9 cellular contexts compared by ENCODE assay signal in the genomic region with DNA sequence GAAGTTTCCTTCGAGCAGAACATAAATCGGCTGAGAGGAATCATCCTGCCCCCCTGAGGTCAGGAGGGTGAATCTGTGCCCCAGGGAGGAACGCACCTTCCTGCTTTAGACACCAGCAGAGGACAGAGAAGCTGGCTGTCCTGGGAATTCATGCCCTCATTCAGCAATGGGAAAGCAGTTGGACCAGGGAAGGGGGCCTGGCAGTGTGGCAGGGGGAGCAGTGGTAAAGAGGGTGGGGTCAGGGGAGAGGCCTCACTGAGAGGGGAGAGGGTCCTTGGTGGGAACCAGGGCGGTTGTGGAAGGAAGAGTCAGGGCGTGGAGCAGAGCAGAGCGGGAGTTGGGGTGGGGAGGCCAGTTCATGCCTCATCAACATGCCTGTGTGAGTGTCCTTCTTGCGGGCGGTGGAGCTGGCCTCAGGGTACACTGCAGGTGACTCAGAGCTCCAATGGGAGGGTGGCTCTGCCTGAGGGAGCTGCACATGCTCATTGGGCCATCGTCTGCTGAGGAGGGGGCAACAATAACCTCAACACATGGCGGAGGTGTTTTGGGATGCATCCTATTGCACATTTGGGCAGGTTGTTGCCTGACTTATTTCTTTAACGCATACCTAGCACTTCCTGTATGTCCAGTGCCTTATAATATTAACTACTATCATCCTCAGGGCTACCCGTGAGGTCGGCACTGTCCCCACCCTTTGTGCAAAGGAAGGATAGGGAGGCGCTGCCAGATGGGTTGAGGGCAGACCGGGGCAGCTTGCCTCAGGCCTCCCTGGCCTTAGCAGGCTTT. TPM values are rescaled to one million over a fixed set of nuclear protein-coding genes. Genes with fewer than 3 reads are reported as not detected.
DNase-seq lines count a peak whose midpoint lies in the region; ATAC-seq, FAIRE-seq and TF ChIP-seq lines count a peak whose summit lies in the region.
"Had no signal": no experiment of that assay in that cellular context is flagged by ENCODE, and none has a peak within 500 bp of the region (broad histone marks: within the 10 kb centered on the region; RNA-seq: fewer than 3 reads in every experiment).

No MANE protein-coding gene starts in this region.

- H3K4me1 ChIP-seq in astrocyte (ENCODE audit: insufficient read depth, low read length) = peaks cover 61% of the 10 kb centered on the region
- peaks cover 37 to 39% of the 10 kb centered on the region in 2 donors for H3K4me1 ChIP-seq in kidney (ENCODE audit: control insufficient read depth in 1 of 2, insufficient read depth in 1 of 2, low read depth in 1 of 2, low read length in 2 of 2)
- peaks cover 45 to 57% of the 10 kb centered on the region in 2 donors for H3K4me1 ChIP-seq in thoracic aorta (ENCODE audit: control insufficient read depth in 1 of 2, low read depth in 2 of 2)

- H3K9me3 Mint-ChIP-seq in HFFc6 (no peaks in the 10 kb centered on the region), astrocyte (ENCODE audit: unreplicated experiment) (no peaks in the 10 kb centered on the region)

- H4K20me1 ChIP-seq in astrocyte (ENCODE audit: insufficient read depth, low read length) = peaks cover 88% of the 10 kb centered on the region

- H3K4me3 ChIP-seq in astrocyte (ENCODE audit: insufficient read depth, low read depth, low read length) (peak overlapping the region; percentile 2), kidney (ENCODE audit: low read length in 2 of 2) (no peak overlapping the region), thoracic aorta (no peak overlapping the region)

- H3K4me3 Mint-ChIP-seq in HFFc6 (peak overlapping the region; percentile 71), astrocyte (ENCODE audit: unreplicated experiment) (peak overlapping the region; percentile 64)

- intact Hi-C loops in kidney (cut with DNase I) = no loop called here

- H3K36me3 Mint-ChIP-seq in HFFc6 (ENCODE audit: low read depth) (peaks cover 29% of the 10 kb centered on the region), astrocyte (ENCODE audit: low read depth, unreplicated experiment) (peaks cover 28% of the 10 kb centered on the region)

- H3K9ac ChIP-seq in astrocyte (ENCODE audit: low read length) = peak overlapping the region; percentile 81
- H3K9ac ChIP-seq in kidney (ENCODE audit: low read length in 2 of 2) = peak overlapping the region in 1 of 2 donors; percentile 31

- DNase-seq in HFFc6 (peak; percentile 94), astrocyte (ENCODE audit: low read depth) (peak; percentile 85), kidney (no peak), thoracic aorta (ENCODE audit: low spot score) (no peak), cerebellar nuclear complex (lab: John Stamatoyannopoulos, UW) (no peak)
- DNase-seq in stimulated activated CD4-positive, alpha-beta T cell treated with anti-CD3 and anti-CD28 coated beads, Interleukin-2, amount 100 ng/mL, for 48 hours = no peak
- DNase-seq: RPMI8226 had no signal

- peaks cover 88% of the 10 kb centered on the region for H3K79me2 ChIP-seq in astrocyte (ENCODE audit: insufficient read depth, low read length)

- peak overlapping the region; percentile 80 for H3K4me2 ChIP-seq in astrocyte (ENCODE audit: low read length)

- no peaks in the 10 kb centered on the region for H3K9me3 ChIP-seq in astrocyte (ENCODE audit: insufficient read depth, low read depth, low read length)
- H3K9me3 ChIP-seq in kidney (ENCODE audit: control insufficient read depth in 1 of 2, low read length in 2 of 2) = no peaks in the 10 kb centered on the region
- H3K9me3 ChIP-seq in thoracic aorta = no peaks in the 10 kb centered on the region

- H2AFZ ChIP-seq in astrocyte (ENCODE audit: low read depth, low read length) = no peak overlapping the region

- FAIRE-seq in astrocyte (lab: Jason Lieb, UNC) (no peak), kidney (lab: Jason Lieb, UNC) (no peak)

- H3K36me3 ChIP-seq in astrocyte (ENCODE audit: insufficient read depth, low read length) (peaks cover 6% of the 10 kb centered on the region), kidney (ENCODE audit: control insufficient read depth in 1 of 2, insufficient read depth in 2 of 2, low read length in 2 of 2) (peaks cover 0 to 6% of the 10 kb centered on the region in 2 donors), thoracic aorta (peaks cover 4% of the 10 kb centered on the region)

- ATAC-seq in thoracic aorta (ENCODE audit: insufficient number of reproducible peaks, low FRiP score, low read depth) (no peak), HG03354 (IDR thresholded peaks at IDR 0.05; ENCODE audit: poor library complexity, severe bottlenecking, unreplicated experiment) (no peak), GM18861 (IDR thresholded peaks at IDR 0.05; ENCODE audit: unreplicated experiment) (no peak)

- TF ChIP-seq CTCF in HFFc6 (IDR thresholded peaks at IDR 0.05) = peak; percentile 44
- TF ChIP-seq CTCF in astrocyte (IDR thresholded peaks at IDR 0.05; ENCODE audit: insufficient read depth, low read depth, low read length) = no peak
- no peak for TF ChIP-seq CTCF in kidney (IDR thresholded peaks at IDR 0.05; ENCODE audit: borderline replicate concordance, extremely low read depth, insufficient read depth)
- TF ChIP-seq CTCF in thoracic aorta (IDR thresholded peaks at IDR 0.05) = no peak

- H3K27me3 ChIP-seq in astrocyte (ENCODE audit: insufficient read depth, low read length) = no peaks in the 10 kb centered on the region
- no peaks in the 10 kb centered on the region for H3K27me3 ChIP-seq in thoracic aorta (replicated peaks; ENCODE audit: insufficient read depth)

- peak overlapping the region; percentile 99 for H3K27ac Mint-ChIP-seq in HFFc6
- H3K27ac Mint-ChIP-seq in astrocyte (ENCODE audit: unreplicated experiment) = peak overlapping the region; percentile 89

- peak overlapping the region; percentile 96 for H3K27ac ChIP-seq in astrocyte (ENCODE audit: low read depth, low read length)
- H3K27ac ChIP-seq in kidney (ENCODE audit: low read depth in 2 of 2, low read length in 2 of 2) = peak overlapping the region; percentile 67 to 69
- peak overlapping the region; percentile 89 to 93 for H3K27ac ChIP-seq in thoracic aorta

- H3K4me1 Mint-ChIP-seq in HFFc6 (ENCODE audit: low read depth) (peaks cover 83% of the 10 kb centered on the region), astrocyte (ENCODE audit: low read depth, unreplicated experiment) (peaks cover 66% of the 10 kb centered on the region)

- H3K27me3 Mint-ChIP-seq in HFFc6 (ENCODE audit: insufficient read depth) (peaks cover 8% of the 10 kb centered on the region), astrocyte (ENCODE audit: low read depth, unreplicated experiment) (no peaks in the 10 kb centered on the region)

RNA-seq across cellular contexts. Expression of a gene that starts 23.2 kb away (rescaled TPM):
- 100 to 1,000 TPM; 128 to 148 (median 136) TPM for total RNA-seq in HFFc6 (2021; fragmentation: NEBNext Ultra II Directional; extraction: Animal tissue kit (Norgen Biotek cat#: 25700))
- total RNA-seq in astrocyte (127 and 153 TPM in 2 replicates), kidney (102 TPM), thoracic aorta (10 to 100 TPM; 78.9 to 98.6 TPM)
- polyA plus RNA-seq in kidney (ENCODE audit: insufficient read depth, low read depth, low replicate concordance) = 31.7 TPM

RNA-seq across cellular contexts. Expression of a gene that starts 35.0 kb away (rescaled TPM):
- total RNA-seq in HFFc6 (2021; fragmentation: NEBNext Ultra II Directional; extraction: Animal tissue kit (Norgen Biotek cat#: 25700)) = 10 to 100 TPM; 19.2 to 25.5 (median 21.6) TPM
- 13.7 and 14.0 TPM in 2 replicates for total RNA-seq in astrocyte
- 22.4 TPM for total RNA-seq in kidney
- polyA plus RNA-seq in kidney (ENCODE audit: insufficient read depth, low read depth, low replicate concordance) = 24.3 TPM
- 10 to 100 TPM; 24.0 to 41.1 TPM for total RNA-seq in thoracic aorta

Comparison
In these comparisons a context has a peak if more than half of its experiments do, and no peak if none do; other contexts are left out.
1. DNase-seq: peak in HFFc6 (single experiment) and astrocyte (single experiment); none in kidney (single experiment), thoracic aorta (single experiment), cerebellar nuclear complex (0 of 2) and stimulated activated CD4-positive, alpha-beta T cell treated with anti-CD3 and anti-CD28 coated beads, Interleukin-2, amount 100 ng/mL, for 48 hours (0 of 2).
2. Peak in every context shown above with its lines, with median percentiles within 50 percentile points of each other: H3K27ac ChIP-seq.